9 cellular contexts compared by ENCODE assay signal in the genomic region with DNA sequence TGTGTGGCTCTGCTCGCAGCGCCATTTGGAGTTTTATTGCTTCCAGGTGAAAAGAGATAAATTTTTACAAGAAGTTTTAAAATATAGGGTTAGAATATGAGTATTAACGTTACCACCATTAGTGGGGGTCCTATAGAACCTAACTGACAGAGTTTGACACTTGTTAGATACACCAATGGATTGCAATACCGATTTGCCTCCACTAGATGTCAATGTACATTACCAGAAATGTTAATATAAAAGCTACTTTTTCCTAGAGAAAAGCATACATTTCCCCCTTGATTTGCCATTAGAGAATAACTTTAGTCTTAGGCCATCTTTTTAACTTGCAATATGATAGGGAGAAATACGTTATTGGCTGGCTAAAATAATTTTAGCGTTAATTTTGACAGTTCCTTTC.
DNase-seq lines count a peak whose midpoint lies in the region; ATAC-seq and TF ChIP-seq lines count a peak whose summit lies in the region.
"Had no signal": no experiment of that assay in that cellular context is flagged by ENCODE, and none has a peak within 500 bp of the region (broad histone marks: within the 10 kb centered on the region; RNA-seq: fewer than 3 reads in every experiment).

No MANE protein-coding gene starts in this region.

- no peaks in the 10 kb centered on the region for H3K9me3 Mint-ChIP-seq in type B pancreatic cell

- H3K27me3 Mint-ChIP-seq in type B pancreatic cell = no peaks in the 10 kb centered on the region

- H3K27ac ChIP-seq in heart left ventricle = no peak overlapping the region

- H3K27me3 ChIP-seq in heart left ventricle = peaks cover 0 to 8% (median 0%) of the 10 kb centered on the region in 9 donors

- H3K4me3 Mint-ChIP-seq in type B pancreatic cell = no peak overlapping the region
- H3K4me3 Mint-ChIP-seq: natural killer cell treated with Interleukin-12 subunit alpha and Interleukin-12 subunit beta and Interleukin-15 and Interleukin-18, amount 100 ng/mL, for 72 hours had no signal

- no peak for TF ChIP-seq POLR2A in heart left ventricle (IDR thresholded peaks at IDR 0.05)

- H3K4me1 Mint-ChIP-seq in type B pancreatic cell (ENCODE audit: unreplicated experiment) = no peaks in the 10 kb centered on the region

- DNase-seq in heart left ventricle (no peak), left cardiac atrium (no peak), OCI-M1 (lab: John Stamatoyannopoulos, UW) (peak; percentile 28), fibroblast of peridontal ligament (ENCODE audit: extremely low read depth) (peak; percentile 40), type B pancreatic cell (ENCODE audit: extremely low spot score, unreplicated experiment) (no peak), Right ventricle myocardium superior (no peak)
- DNase-seq in stimulated activated CD4-positive, alpha-beta T cell treated with anti-CD3 and anti-CD28 coated beads, Interleukin-2, amount 100 ng/mL, for 48 hours = no peak

- H3K36me3 ChIP-seq in heart left ventricle = no peaks in the 10 kb centered on the region

- H3K4me1 ChIP-seq in heart left ventricle = no peaks in the 10 kb centered on the region

- H3K27ac Mint-ChIP-seq in type B pancreatic cell = no peak overlapping the region
- H3K27ac Mint-ChIP-seq: natural killer cell treated with Interleukin-12 subunit alpha and Interleukin-12 subunit beta and Interleukin-15 and Interleukin-18, amount 100 ng/mL, for 72 hours had no signal

- TF ChIP-seq CTCF in heart left ventricle (IDR thresholded peaks at IDR 0.05) (peak in 10 of 12 donors; percentile 18 to 54 (median 32)), type B pancreatic cell (conservative IDR thresholded peaks at IDR 0.05) (peak; percentile 77)

- intact Hi-C loops in heart left ventricle (cut with DNase I) (no loop called here), left cardiac atrium (cut with DNase I) (no loop called here), Right ventricle myocardium superior (cut with DNase I) (no loop called here)

- peaks cover 0 to 15% (median 0%) of the 10 kb centered on the region in 12 donors for H3K9me3 ChIP-seq in heart left ventricle

- no peaks in the 10 kb centered on the region for H3K36me3 Mint-ChIP-seq in type B pancreatic cell
- H3K36me3 Mint-ChIP-seq: natural killer cell treated with Interleukin-12 subunit alpha and Interleukin-12 subunit beta and Interleukin-15 and Interleukin-18, amount 100 ng/mL, for 72 hours had no signal

- H3K4me3 ChIP-seq in heart left ventricle = no peak overlapping the region

- ATAC-seq in heart left ventricle (no peak), left cardiac atrium (no peak), GM21528 (IDR thresholded peaks at IDR 0.05; ENCODE audit: low FRiP score, unreplicated experiment) (no peak), Right ventricle myocardium superior (ENCODE audit: poor library complexity) (no peak)
- ATAC-seq: natural killer cell treated with Interleukin-12 subunit alpha and Interleukin-12 subunit beta and Interleukin-15 and Interleukin-18, amount 100 ng/mL, for 72 hours had no signal

- WGBS in heart left ventricle, 4 donors = 31 to 37% (median 33%) methylated on average over 6 of the region's 6 CpGs

Comparison
In these comparisons a context has a peak if more than half of its experiments do, and no peak if none do; other contexts are left out.
1. DNase-seq: peak in OCI-M1 (single experiment) and fibroblast of peridontal ligament (single experiment); none in heart left ventricle (0 of 5), left cardiac atrium (single experiment), type B pancreatic cell (single experiment), stimulated activated CD4-positive, alpha-beta T cell treated with anti-CD3 and anti-CD28 coated beads, Interleukin-2, amount 100 ng/mL, for 48 hours (0 of 2) and Right ventricle myocardium superior (single experiment).